In genomic region chrX:67544281-67544680, GRCh38 we compare ENCODE assay signal across 8 cellular contexts. TPM values are rescaled to one million over a fixed set of nuclear protein-coding genes. Genes with fewer than 3 reads are reported as not detected.
DNase-seq lines count a peak whose midpoint lies in the region; ATAC-seq and TF ChIP-seq lines count a peak whose summit lies in the region.
"Had no signal": no experiment of that assay in that cellular context is flagged by ENCODE, and none has a peak within 500 bp of the region (broad histone marks: within the 10 kb centered on the region; RNA-seq: fewer than 3 reads in every experiment).

No MANE protein-coding gene starts in this region.

- peaks cover 16% of the 10 kb centered on the region for H3K27me3 ChIP-seq in IMR-90 (ENCODE audit: control insufficient read depth, insufficient read depth, low read length)
- H3K27me3 ChIP-seq in suprapubic skin, result peaks cover 3% of the 10 kb centered on the region

- peak overlapping the region; percentile 83 to 94 (median 89) for H3K4me3 Mint-ChIP-seq in brain
- H3K4me3 Mint-ChIP-seq in immature natural killer cell, result peak overlapping the region in 3 of 5 donors; percentile 48 to 55 (median 54)
- no peak overlapping the region for H3K4me3 Mint-ChIP-seq in activated CD8-positive, alpha-beta T cell treated with anti-CD3 and anti-CD28 coated beads for 36 hours

- H3K36me3 Mint-ChIP-seq in brain (no peaks in the 10 kb centered on the region), immature natural killer cell (no peaks in the 10 kb centered on the region)
- no peaks in the 10 kb centered on the region for H3K36me3 Mint-ChIP-seq in activated CD8-positive, alpha-beta T cell treated with anti-CD3 and anti-CD28 coated beads for 36 hours (ENCODE audit: low read depth)

- no peak overlapping the region for H4K5ac ChIP-seq in IMR-90 (ENCODE audit: low read depth, low read length)

- H2BK15ac ChIP-seq in IMR-90 (ENCODE audit: low read depth, low read length), result no peak overlapping the region

- no peak for TF ChIP-seq EP300 in suprapubic skin (IDR thresholded peaks at IDR 0.05)

- no peak overlapping the region for H3K23ac ChIP-seq in IMR-90 (ENCODE audit: low read depth, low read length)

- H3K27ac Mint-ChIP-seq in brain, result peak overlapping the region; percentile 31 to 94 (median 71)
- no peak overlapping the region for H3K27ac Mint-ChIP-seq in immature natural killer cell
- H3K27ac Mint-ChIP-seq in activated CD8-positive, alpha-beta T cell treated with anti-CD3 and anti-CD28 coated beads for 36 hours, result no peak overlapping the region

- H3K18ac ChIP-seq in IMR-90 (ENCODE audit: low read depth, low read length), result no peak overlapping the region

- no peak overlapping the region for H2AK5ac ChIP-seq in IMR-90 (ENCODE audit: low read depth, low read length)

- 0 out of 2 replicates have a peak overlapping the region, but pooled peaks have one; percentile 37 for H3K27ac ChIP-seq in IMR-90 (ENCODE audit: insufficient read depth, low read length)
- H3K27ac ChIP-seq in suprapubic skin, result peak overlapping the region; percentile 65

- TF ChIP-seq POLR2A in IMR-90 (IDR thresholded peaks at IDR 0.05; ENCODE audit: low read depth, low read length), result no peak
- no peak for TF ChIP-seq POLR2A in suprapubic skin (IDR thresholded peaks at IDR 0.05)

- no peak overlapping the region for H3K9ac ChIP-seq in IMR-90 (ENCODE audit: low read depth, low read length)

- no peak overlapping the region for H2AFZ ChIP-seq in IMR-90 (replicated peaks; ENCODE audit: low read length, poor library complexity)

- no peak overlapping the region for H4K91ac ChIP-seq in IMR-90 (ENCODE audit: insufficient read depth, low read depth, low read length)

- no peak overlapping the region for H3K14ac ChIP-seq in IMR-90 (replicated peaks; ENCODE audit: low read depth, low read length)

- no peak overlapping the region for H3K4ac ChIP-seq in IMR-90 (ENCODE audit: low read depth, low read length)

- in situ Hi-C loops in IMR-90 (cut with MboI; ENCODE audit: low sequenced_read_pairs), result no loop called here

- no peaks in the 10 kb centered on the region for H3K36me3 ChIP-seq in IMR-90 (ENCODE audit: control insufficient read depth, insufficient read depth, low read length)
- H3K36me3 ChIP-seq in suprapubic skin, result no peaks in the 10 kb centered on the region

- H3K56ac ChIP-seq in IMR-90 (ENCODE audit: extremely low read depth, insufficient read depth, low read length), result no peak overlapping the region

- POLR2A ChIA-PET in IMR-90 (lab: Charles Lee; ENCODE audit: unreplicated experiment), result no interaction called here
- POLR2A ChIA-PET in activated CD8-positive, alpha-beta T cell treated with anti-CD3 and anti-CD28 coated beads for 36 hours (lab: Charles Lee), result no interaction called here

- H3K4me3 ChIP-seq in IMR-90 (ENCODE audit: insufficient read depth, low read depth, low read length), result peak overlapping the region; percentile 50
- peak overlapping the region; percentile 57 for H3K4me3 ChIP-seq in suprapubic skin

- no peaks in the 10 kb centered on the region for H3K79me1 ChIP-seq in IMR-90 (ENCODE audit: low read depth in 1 of 2, low read length in 2 of 2)

- ATAC-seq in IMR-90 (ENCODE audit: low read depth), result peak; percentile 22
- ATAC-seq in activated CD8-positive, alpha-beta T cell treated with anti-CD3 and anti-CD28 coated beads for 36 hours, result no peak

- peaks cover 13% of the 10 kb centered on the region for H3K27me3 Mint-ChIP-seq in brain
- H3K27me3 Mint-ChIP-seq in immature natural killer cell (ENCODE audit: low read depth in 3 of 3), result peaks cover 3 to 22% (median 13%) of the 10 kb centered on the region in 3 donors
- peaks cover 26% of the 10 kb centered on the region for H3K27me3 Mint-ChIP-seq in activated CD8-positive, alpha-beta T cell treated with anti-CD3 and anti-CD28 coated beads for 36 hours

- peak overlapping the region; percentile 31; the same call in 1 of the 2 replicates for H3K4me2 ChIP-seq in IMR-90 (ENCODE audit: low read depth, low read length)

- no peak for TF ChIP-seq CTCF in IMR-90 (conservative IDR thresholded peaks at IDR 0.05; ENCODE audit: low read depth, low read length)
- TF ChIP-seq CTCF in brain (conservative IDR thresholded peaks at IDR 0.05), result no peak
- no peak for TF ChIP-seq CTCF in suprapubic skin (IDR thresholded peaks at IDR 0.05)
- TF ChIP-seq CTCF in activated CD8-positive, alpha-beta T cell treated with anti-CD3 and anti-CD28 coated beads for 36 hours (IDR thresholded peaks at IDR 0.05), result no peak

- intact Hi-C loops in IMR-90 (cut with micrococcal nuclease), result no loop called here
- intact Hi-C loops in activated CD8-positive, alpha-beta T cell treated with anti-CD3 and anti-CD28 coated beads for 36 hours (cut with micrococcal nuclease), result no loop called here

- no peak overlapping the region for H2BK5ac ChIP-seq in IMR-90 (ENCODE audit: low read depth, low read length, poor library complexity, severe bottlenecking)

- H3K4me1 ChIP-seq in IMR-90 (ENCODE audit: control insufficient read depth, insufficient read depth, low read length) (no peaks in the 10 kb centered on the region), suprapubic skin (peaks cover 10% of the 10 kb centered on the region)

- dilution Hi-C loops in IMR-90 (cut with HindIII; ENCODE audit: low sequenced_read_pairs, unreplicated experiment), result no loop called here

- peaks cover 0 to 11% (median 9%) of the 10 kb centered on the region in 5 experiments for H3K9me3 Mint-ChIP-seq in brain
- H3K9me3 Mint-ChIP-seq in immature natural killer cell, result peaks cover 0 to 3% (median 0%) of the 10 kb centered on the region in 6 donors
- H3K9me3 Mint-ChIP-seq in activated CD8-positive, alpha-beta T cell treated with anti-CD3 and anti-CD28 coated beads for 36 hours, result no peaks in the 10 kb centered on the region

- WGBS in IMR-90 (ENCODE audit: extremely low coverage in 2 of 2, insufficient read length in 1 of 2), 2 experiments, result no CpG with 5 or more reads among the region's 21 CpGs
- 29% methylated on average over 13 of the region's 21 CpGs for WGBS in suprapubic skin

- BruUV-seq in IMR-90 (replicated peaks; lab: Mats Ljungman, UMichigan), result no TSS peak

- H2BK120ac ChIP-seq in IMR-90 (ENCODE audit: low read depth, low read length), result no peak overlapping the region

- H3K4me1 Mint-ChIP-seq in brain (peaks cover 8% of the 10 kb centered on the region), immature natural killer cell (peaks cover 5 to 6% of the 10 kb centered on the region in 2 donors)
- peaks cover 5% of the 10 kb centered on the region for H3K4me1 Mint-ChIP-seq in activated CD8-positive, alpha-beta T cell treated with anti-CD3 and anti-CD28 coated beads for 36 hours (ENCODE audit: low read depth)

- H2BK20ac ChIP-seq in IMR-90 (ENCODE audit: low read depth, low read length), result no peak overlapping the region

- H3K9me1 ChIP-seq in IMR-90 (ENCODE audit: insufficient read depth, low read length), result no peaks in the 10 kb centered on the region

- no peak overlapping the region for H2AK9ac ChIP-seq in IMR-90 (replicated peaks; ENCODE audit: low read depth, low read length, poor library complexity)

- TF ChIP-seq RAD21 in IMR-90 (IDR thresholded peaks at IDR 0.05; ENCODE audit: low read length), result no peak

- H4K20me1 ChIP-seq in IMR-90 (ENCODE audit: insufficient read depth, low read length), result no peaks in the 10 kb centered on the region

- no peak overlapping the region for H4K8ac ChIP-seq in IMR-90 (ENCODE audit: low read depth in 2 of 2, low read length in 2 of 2)

- CTCF ChIA-PET in IMR-90 (lab: Yijun Ruan, JAX), result no interaction called here
- CTCF ChIA-PET in activated CD8-positive, alpha-beta T cell treated with anti-CD3 and anti-CD28 coated beads for 36 hours (lab: Charles Lee), result no interaction called here

- DNase-seq in IMR-90 (no peak), immature natural killer cell (no peak), suprapubic skin (ENCODE audit: low spot score in 2 of 2) (no peak), NK-92 (lab: John Stamatoyannopoulos, UW; ENCODE audit: unreplicated experiment) (no peak), AG08395 (ENCODE audit: low spot score) (no peak)
- DNase-seq in activated CD8-positive, alpha-beta T cell treated with anti-CD3 and anti-CD28 coated beads for 36 hours, result no peak
- DNase-seq: activated gamma-delta T cell had no signal

- H3K9me3 ChIP-seq in IMR-90 (ENCODE audit: control insufficient read depth, insufficient read depth, low read length) (peaks cover 2% of the 10 kb centered on the region; the same call in 1 of the 2 replicates), suprapubic skin (no peaks in the 10 kb centered on the region)

TF ChIP-seq in IMR-90, 13 proteins besides CTCF, POLR2A, EP300 and RAD21:
- TF ChIP-seq RCOR1 (IDR thresholded peaks at IDR 0.05; ENCODE audit: insufficient replicate concordance, low read length) (no peak), CHD1 (IDR thresholded peaks at IDR 0.05; ENCODE audit: low read depth, low read length) (no peak), USF2 (IDR thresholded peaks at IDR 0.05; ENCODE audit: low read depth, low read length) (no peak), MAFK (IDR thresholded peaks at IDR 0.05; ENCODE audit: low read depth, low read length) (no peak), SMC3 (IDR thresholded peaks at IDR 0.05; ENCODE audit: low read depth, low read length) (no peak), MXI1 (IDR thresholded peaks at IDR 0.05; ENCODE audit: borderline replicate concordance, low read depth, low read length) (no peak), FOS (IDR thresholded peaks at IDR 0.05; ENCODE audit: low read depth, low read length) (no peak), MAZ (IDR thresholded peaks at IDR 0.05; ENCODE audit: borderline replicate concordance, low read depth, low read length) (no peak), CEBPB (IDR thresholded peaks at IDR 0.05; ENCODE audit: low read depth, low read length) (no peak), NFE2L2 (IDR thresholded peaks at IDR 0.05; ENCODE audit: low read depth, low read length) (no peak)

RNA-seq across cellular contexts. Expression of gene AR, which starts 0.5 kb away (rescaled TPM):
- total RNA-seq in IMR-90 (2012; rRNA removed) (2.8 and 4.7 TPM in 2 replicates), suprapubic skin (10 to 100 TPM in 2 of 4 donors, 1 to 10 TPM in 2; 6.4 to 13.0 (median 10.2) TPM)
- polyA plus RNA-seq in IMR-90 (2012; rRNA removed) (1.3 and 1.5 TPM in 2 replicates), brain (ENCODE audit: insufficient read depth, low read depth, low replicate concordance) (0.51 TPM), immature natural killer cell (under 1 TPM in 1 of 3 donors, not detected in 2; 0.20 TPM)
- 0.54 and 0.95 TPM in 2 replicates for polyA plus RNA-seq in IMR-90 (2012; cell fraction: cytosol; rRNA removed)
- polyA plus RNA-seq in IMR-90 (2012; cell fraction: nucleus; rRNA removed; ENCODE audit: low replicate concordance), result 2.9 and 3.1 TPM in 2 replicates
- total RNA-seq in activated CD8-positive, alpha-beta T cell treated with anti-CD3 and anti-CD28 coated beads for 36 hours, result not detected

Comparison
In these comparisons a context has a peak if more than half of its experiments do, and no peak if none do; other contexts are left out.
1. H3K27ac Mint-ChIP-seq: peak in brain (5 of 5); none in immature natural killer cell (0 of 6) and activated CD8-positive, alpha-beta T cell treated with anti-CD3 and anti-CD28 coated beads for 36 hours (single experiment).